Comparison of ENCODE assay signal across 1 cellular context in genomic region chr11:18105802-18106574, GRCh38.
A peak's percentile ranks its signal among the peaks of the same experiment; 100 is the strongest.
TF ChIP-seq lines count a peak whose summit lies in the region.

A gene with protein sequence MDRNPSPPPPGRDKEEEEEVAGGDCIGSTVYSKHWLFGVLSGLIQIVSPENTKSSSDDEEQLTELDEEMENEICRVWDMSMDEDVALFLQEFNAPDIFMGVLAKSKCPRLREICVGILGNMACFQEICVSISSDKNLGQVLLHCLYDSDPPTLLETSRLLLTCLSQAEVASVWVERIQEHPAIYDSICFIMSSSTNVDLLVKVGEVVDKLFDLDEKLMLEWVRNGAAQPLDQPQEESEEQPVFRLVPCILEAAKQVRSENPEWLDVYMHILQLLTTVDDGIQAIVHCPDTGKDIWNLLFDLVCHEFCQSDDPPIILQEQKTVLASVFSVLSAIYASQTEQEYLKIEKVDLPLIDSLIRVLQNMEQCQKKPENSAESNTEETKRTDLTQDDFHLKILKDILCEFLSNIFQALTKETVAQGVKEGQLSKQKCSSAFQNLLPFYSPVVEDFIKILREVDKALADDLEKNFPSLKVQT (minus strand): TSS chr11:18106082. CDS start chr11:18106041, 41 bp downstream.

TF ChIP-seq in SK-N-SH, 30 proteins besides CTCF, POLR2A, EP300 and RAD21 (continued from another document):
- TF ChIP-seq ZBTB33 (IDR thresholded peaks at IDR 0.05; ENCODE audit: borderline replicate concordance, low read depth) (peak; percentile 38; the same call in 1 of the 2 replicates), FOSL2 (IDR thresholded peaks at IDR 0.05; ENCODE audit: borderline replicate concordance, low read depth) (no peak), FOXJ3 (CRISPR knock-in tag; IDR thresholded peaks at IDR 0.05) (no peak), REST (IDR thresholded peaks at IDR 0.05; ENCODE audit: low read depth, low read length) (no peak), FOXM1 (IDR thresholded peaks at IDR 0.05; ENCODE audit: low read depth) (0 out of 2 replicates have a peak, but pooled peaks have one; percentile 48), YY1 (IDR thresholded peaks at IDR 0.05; ENCODE audit: low read depth) (peak; percentile 59; the same call in 1 of the 2 replicates)
